In the genomic region with DNA sequence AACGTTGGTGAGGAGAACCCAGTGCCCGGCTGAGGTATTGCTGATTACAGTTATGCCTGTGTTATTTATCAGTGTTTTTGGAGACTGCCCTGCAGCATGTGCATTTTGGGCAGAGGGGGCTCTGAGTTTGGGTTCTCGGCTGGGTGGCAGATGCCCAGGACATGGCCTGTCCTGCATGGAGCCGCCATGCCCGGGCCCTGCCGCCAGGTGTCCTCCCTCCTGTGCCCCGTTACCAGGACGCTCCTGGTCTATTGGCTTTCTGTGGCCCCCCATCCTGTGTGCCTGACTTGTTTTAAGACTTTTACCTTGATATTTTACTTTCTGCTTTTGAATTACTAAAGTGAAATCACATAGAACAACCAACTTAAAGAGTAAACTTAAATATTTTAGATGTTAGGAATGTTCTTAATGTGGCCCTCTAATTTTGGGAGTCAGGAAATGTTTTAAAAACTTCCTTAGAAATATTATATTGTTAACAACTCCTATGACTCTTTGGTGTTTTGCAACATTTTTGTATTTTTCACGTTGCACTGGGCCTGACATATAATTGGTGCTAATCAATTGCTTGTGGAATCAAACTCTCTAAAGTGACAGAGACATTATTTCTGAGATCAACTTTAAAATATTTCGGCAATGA, we compare ENCODE assay signal across 14 cellular contexts. TPM values are rescaled to one million over a fixed set of nuclear protein-coding genes. Genes with fewer than 3 reads are reported as not detected.
DNase-seq lines count a peak whose midpoint lies in the region; ATAC-seq and TF ChIP-seq lines count a peak whose summit lies in the region.
"Had no signal": no experiment of that assay in that cellular context is flagged by ENCODE, and none has a peak within 500 bp of the region (broad histone marks: within the 10 kb centered on the region; RNA-seq: fewer than 3 reads in every experiment).

No MANE protein-coding gene starts in this region.

- CTCF ChIA-PET in AG04449 (lab: Yijun Ruan, JAX) (no interaction called here), PC-3 (lab: Charles Lee) (no interaction called here)

- POLR2A ChIA-PET in AG04449 (lab: Yijun Ruan, JAX) (no interaction called here), PC-3 (lab: Charles Lee; ENCODE audit: unreplicated experiment) (no interaction called here)

- BruUV-seq in PC-3 (replicated peaks; lab: Mats Ljungman, UMichigan): no TSS peak

- intact Hi-C loops in PC-3 (cut with micrococcal nuclease): no loop called here

- H3K79me2 ChIP-seq in PC-3 (ENCODE audit: low read length): no peaks in the 10 kb centered on the region

- H3K4me3 ChIP-seq in AG04449 (ENCODE audit: low read depth, low read length): no peak overlapping the region
- H3K4me3 ChIP-seq in PC-3 (ENCODE audit: low read length): no peak overlapping the region

- H3K4me1 ChIP-seq in PC-3 (ENCODE audit: insufficient read depth, low read length): no peaks in the 10 kb centered on the region

- no peaks in the 10 kb centered on the region for H3K9me2 ChIP-seq in PC-3 (replicated peaks; ENCODE audit: low read length)

- H3K9me3 ChIP-seq in PC-3 (ENCODE audit: low read length): no peaks in the 10 kb centered on the region

- H3K36me3 ChIP-seq in PC-3 (ENCODE audit: low read depth, low read length): no peaks in the 10 kb centered on the region

- H3F3A ChIP-seq in PC-3 (ENCODE audit: low read length, unreplicated experiment): no peaks in the 10 kb centered on the region

- no peak overlapping the region for H3K27ac ChIP-seq in PC-3 (ENCODE audit: low read length)

- DNase-seq in AG04449 (ENCODE audit: low read depth, low spot score): no peak
- peak; percentile 8 for DNase-seq in PC-3
- DNase-seq in hepatic stellate cell (ENCODE audit: low spot score): peak; percentile 30
- no peak for DNase-seq in NCI-H1105 treated with DMSO at 0.1 percent for 48 hours (lab: John Stamatoyannopoulos, UW)
- no peak for DNase-seq in stimulated activated CD4-positive, alpha-beta T cell treated with anti-CD3 and anti-CD28 coated beads, Interleukin-4, amount 100 ng/mL, for 1 hour
- no peak for DNase-seq in A172 (ENCODE audit: low spot score)
- DNase-seq: C1 segment of cervical spinal cord; effector memory CD4-positive, alpha-beta T cell; SHP77 had no signal

- ATAC-seq in PC-3 (no peak; the same call in 1 of the 2 replicates), GM21576 (IDR thresholded peaks at IDR 0.05; ENCODE audit: unreplicated experiment) (no peak)
- ATAC-seq: activated T-cell treated with anti-CD3 and anti-CD28 coated beads, Interleukin-2, amount 50 U/mL, for 72 hours had no signal

- TF ChIP-seq CTCF in AG04449 (IDR thresholded peaks at IDR 0.05; ENCODE audit: insufficient read depth, low read length, missing control alignments): peak; percentile 21
- peak; percentile 54 for TF ChIP-seq CTCF in GM12873 (IDR thresholded peaks at IDR 0.05; ENCODE audit: insufficient read depth, low read depth, low read length, missing control alignments)
- peak; percentile 54 for TF ChIP-seq CTCF in PC-3 (conservative IDR thresholded peaks at IDR 0.05; ENCODE audit: low read depth, low read length)

- peaks cover 47% of the 10 kb centered on the region for H3K27me3 ChIP-seq in PC-3 (ENCODE audit: low read length)

- H4K20me1 ChIP-seq in PC-3 (ENCODE audit: low read length): no peaks in the 10 kb centered on the region

- H3K4me2 ChIP-seq in PC-3 (ENCODE audit: low read length): no peak overlapping the region

- H2AFZ ChIP-seq in PC-3 (ENCODE audit: low read length): no peak overlapping the region

- no peak overlapping the region for H3K9ac ChIP-seq in PC-3 (ENCODE audit: low read length)

RNA-seq across cellular contexts. Expression of a gene that starts 51.8 kb away (rescaled TPM):
- total RNA-seq in PC-3 (2014; rRNA removed): 0.04 TPM in 1 of 2 replicates, not detected in the other
- total RNA-seq in A172 (2014; rRNA removed; shearing (Covaris generic)): not detected in 2 replicates
- total RNA-seq: activated T-cell treated with anti-CD3 and anti-CD28 coated beads, Interleukin-2, amount 50 U/mL, for 72 hours; astrocyte; glomerular endothelial cell had no signal

Comparison
In these comparisons a context has a peak if more than half of its experiments do, and no peak if none do; other contexts are left out.
1. DNase-seq: peak in PC-3 (single experiment) and hepatic stellate cell (single experiment); none in AG04449 (single experiment), NCI-H1105 treated with DMSO at 0.1 percent for 48 hours (single experiment), stimulated activated CD4-positive, alpha-beta T cell treated with anti-CD3 and anti-CD28 coated beads, Interleukin-4, amount 100 ng/mL, for 1 hour (single experiment) and A172 (single experiment).
2. Peak in every context shown above with its lines, with median percentiles within 50 percentile points of each other: CTCF ChIP-seq.